In genomic region chr20:45372241-45372640, GRCh38 we compare ENCODE assay signal across 1 cellular context.
TF ChIP-seq lines count a peak whose summit lies in the region.

No MANE protein-coding gene starts in this region.

TF ChIP-seq in H1, 55 proteins besides CTCF, POLR2A, EP300 and RAD21:
- TF ChIP-seq CHD7 (IDR thresholded peaks at IDR 0.05; ENCODE audit: insufficient replicate concordance, low read length) (no peak), TBP (IDR thresholded peaks at IDR 0.05; ENCODE audit: low read depth, low read length) (no peak), KDM4A (IDR thresholded peaks at IDR 0.05; ENCODE audit: low read depth, low read length, severe bottlenecking) (no peak), POLR2AphosphoS5 (IDR thresholded peaks at IDR 0.05; ENCODE audit: low read depth, low read length) (no peak), BCL11A (IDR thresholded peaks at IDR 0.05; ENCODE audit: low read depth in 2 of 2, low read length in 2 of 2) (no peak), SRF (IDR thresholded peaks at IDR 0.05; ENCODE audit: low read depth, low read length) (no peak), SP1 (IDR thresholded peaks at IDR 0.05; ENCODE audit: low read depth, low read length) (no peak), RNF2 (IDR thresholded peaks at IDR 0.05; ENCODE audit: borderline replicate concordance, low read depth, low read length, missing control alignments, poor library complexity, severe bottlenecking) (no peak), TCF12 (IDR thresholded peaks at IDR 0.05; ENCODE audit: low read depth, low read length) (no peak), RFX5 (IDR thresholded peaks at IDR 0.05; ENCODE audit: borderline replicate concordance, low read depth, low read length) (no peak), BACH1 (IDR thresholded peaks at IDR 0.05; ENCODE audit: low read length) (no peak), NRF1 (IDR thresholded peaks at IDR 0.05; ENCODE audit: low read depth, low read length) (no peak), CEBPB (IDR thresholded peaks at IDR 0.05; ENCODE audit: low read depth, low read length) (no peak), SAP30 (IDR thresholded peaks at IDR 0.05; ENCODE audit: insufficient read depth, insufficient replicate concordance, low read length) (no peak), POU5F1 (IDR thresholded peaks at IDR 0.05; ENCODE audit: low read depth, low read length) (no peak), RXRA (IDR thresholded peaks at IDR 0.05; ENCODE audit: insufficient read depth, low read depth, low read length) (no peak), SIRT6 (IDR thresholded peaks at IDR 0.05; ENCODE audit: low read length) (no peak), CHD2 (IDR thresholded peaks at IDR 0.05; ENCODE audit: low read length) (no peak)
